Comparison of ENCODE assay signal across 10 cellular contexts in genomic region chr4:37586194-37586593, GRCh38.
"Had no signal": no experiment of that assay in that cellular context is flagged by ENCODE, and none has a peak within 500 bp of the region (broad histone marks: within the 10 kb centered on the region; RNA-seq: fewer than 3 reads in every experiment).

No MANE protein-coding gene starts in this region.

- H3K9me3 Mint-ChIP-seq: H9 had no signal

- H3K27ac ChIP-seq: GM23248, KMS-11 had no signal

- H3K27ac Mint-ChIP-seq: H9 had no signal

- H3K4me3 ChIP-seq: GM23248 had no signal

- DNase-seq: GM23248, H9, HCEC 1CT, IMR-90, Karpas-422, KBM-7 had no signal

- H2AFZ ChIP-seq: GM23248 had no signal

- H3K4me3 Mint-ChIP-seq: H9 had no signal

- H3K9ac ChIP-seq: GM23248, KMS-11 had no signal

- FAIRE-seq: H1, H54, HTR-8/SVneo had no signal

- H3K4me2 ChIP-seq: KMS-11 had no signal
